In genomic region chr11:9280655-9281301, GRCh38 we compare ENCODE assay signal across 8 cellular contexts. TPM values are rescaled to one million over a fixed set of nuclear protein-coding genes. Genes with fewer than 3 reads are reported as not detected.
A peak's percentile ranks its signal among the peaks of the same experiment; 100 is the strongest.
DNase-seq lines count a peak whose midpoint lies in the region; ATAC-seq and TF ChIP-seq lines count a peak whose summit lies in the region.

No MANE protein-coding gene starts in this region.

- H3K9ac ChIP-seq in endodermal cell (ENCODE audit: extremely low read depth, low read length, poor library complexity, severe bottlenecking): no peak overlapping the region

- peak; percentile 90 for ATAC-seq in GM21529 (IDR thresholded peaks at IDR 0.05; ENCODE audit: unreplicated experiment)

- H3K27ac ChIP-seq in endodermal cell (ENCODE audit: low read depth, low read length): no peak overlapping the region

- peaks cover 6% of the 10 kb centered on the region for H3K9me3 Mint-ChIP-seq in endodermal cell

- WGBS in endodermal cell (ENCODE audit: insufficient coverage in 1 of 2, insufficient read length in 1 of 2), 2 experiments: 95 to 100% methylated on average over 1 to 3 of the region's 4 CpGs

- no peaks in the 10 kb centered on the region for H3K27me3 ChIP-seq in endodermal cell (ENCODE audit: control insufficient read depth, insufficient read depth, low read length, poor library complexity, severe bottlenecking)

- H3K36me3 ChIP-seq in endodermal cell (ENCODE audit: control insufficient read depth, insufficient read depth, low read length): peaks cover 55% of the 10 kb centered on the region

- intact Hi-C loops in posterior cingulate gyrus (cut with DNase I): no loop called here

- peak; percentile 78 for DNase-seq in GDM1 (lab: John Stamatoyannopoulos, UW)
- peak; percentile 61 for DNase-seq in LNCaP clone FGC (ENCODE audit: low read depth)
- DNase-seq in activated CD4-positive, alpha-beta T cell treated with anti-CD3 and anti-CD28 coated beads for 1 hour: peak; percentile 36
- DNase-seq in endodermal cell: peak; percentile 6
- peak; percentile 5 to 40 (median 35) for DNase-seq in stimulated activated CD4-positive, alpha-beta T cell treated with anti-CD3 and anti-CD28 coated beads, TNF-alpha, amount 100 ng/mL, for 24 hours (ENCODE audit: low read depth in 3 of 3)
- DNase-seq in posterior cingulate gyrus: no peak
- no peak for DNase-seq in AG20443 (ENCODE audit: low spot score)

- no peaks in the 10 kb centered on the region for H3K27me3 Mint-ChIP-seq in endodermal cell (ENCODE audit: insufficient read depth)

- peaks cover 12% of the 10 kb centered on the region for H3K9me3 ChIP-seq in endodermal cell (ENCODE audit: control insufficient read depth, low read length)

- H3K4me1 Mint-ChIP-seq in endodermal cell: no peaks in the 10 kb centered on the region

- no peak overlapping the region for H3K4me3 ChIP-seq in LNCaP clone FGC (ENCODE audit: low read depth, low read length)
- no peak overlapping the region for H3K4me3 ChIP-seq in endodermal cell (ENCODE audit: low read length)

- no peak overlapping the region for H3K4me3 Mint-ChIP-seq in endodermal cell

- no peaks in the 10 kb centered on the region for H3K4me1 ChIP-seq in endodermal cell (ENCODE audit: control insufficient read depth, insufficient read depth, low read length)

- H3K36me3 Mint-ChIP-seq in endodermal cell (ENCODE audit: low read depth): peaks cover 62% of the 10 kb centered on the region

- TF ChIP-seq CTCF in LNCaP clone FGC (IDR thresholded peaks at IDR 0.05; ENCODE audit: control insufficient read depth, extremely low read depth, insufficient read depth) (no peak), endodermal cell (conservative IDR thresholded peaks at IDR 0.05) (no peak)

- H3K27ac Mint-ChIP-seq in endodermal cell: no peak overlapping the region

RNA-seq across cellular contexts. Expression of gene DENND5A, which starts 15.6 kb away (rescaled TPM):
- 100 to 1,000 TPM; 119 to 171 TPM for total RNA-seq in endodermal cell
- polyA plus RNA-seq in endodermal cell (2013, experiment 1 of 2): 97.0 TPM
- 94.8 TPM for polyA plus RNA-seq in endodermal cell (2013, experiment 2 of 2)

RNA-seq across cellular contexts. Expression of gene TMEM41B, which starts 33.6 kb away (rescaled TPM):
- total RNA-seq in endodermal cell: 10 to 100 TPM; 67.8 to 68.0 TPM
- polyA plus RNA-seq in endodermal cell (2013, experiment 1 of 2): 47.2 TPM
- polyA plus RNA-seq in endodermal cell (2013, experiment 2 of 2): 40.9 TPM

Comparison
In these comparisons a context has a peak if more than half of its experiments do, and no peak if none do; other contexts are left out.
1. DNase-seq: peak in GDM1 (single experiment), LNCaP clone FGC (single experiment), activated CD4-positive, alpha-beta T cell treated with anti-CD3 and anti-CD28 coated beads for 1 hour (single experiment), endodermal cell (single experiment) and stimulated activated CD4-positive, alpha-beta T cell treated with anti-CD3 and anti-CD28 coated beads, TNF-alpha, amount 100 ng/mL, for 24 hours (3 of 3); none in posterior cingulate gyrus (0 of 10) and AG20443 (single experiment).